In the genomic region with DNA sequence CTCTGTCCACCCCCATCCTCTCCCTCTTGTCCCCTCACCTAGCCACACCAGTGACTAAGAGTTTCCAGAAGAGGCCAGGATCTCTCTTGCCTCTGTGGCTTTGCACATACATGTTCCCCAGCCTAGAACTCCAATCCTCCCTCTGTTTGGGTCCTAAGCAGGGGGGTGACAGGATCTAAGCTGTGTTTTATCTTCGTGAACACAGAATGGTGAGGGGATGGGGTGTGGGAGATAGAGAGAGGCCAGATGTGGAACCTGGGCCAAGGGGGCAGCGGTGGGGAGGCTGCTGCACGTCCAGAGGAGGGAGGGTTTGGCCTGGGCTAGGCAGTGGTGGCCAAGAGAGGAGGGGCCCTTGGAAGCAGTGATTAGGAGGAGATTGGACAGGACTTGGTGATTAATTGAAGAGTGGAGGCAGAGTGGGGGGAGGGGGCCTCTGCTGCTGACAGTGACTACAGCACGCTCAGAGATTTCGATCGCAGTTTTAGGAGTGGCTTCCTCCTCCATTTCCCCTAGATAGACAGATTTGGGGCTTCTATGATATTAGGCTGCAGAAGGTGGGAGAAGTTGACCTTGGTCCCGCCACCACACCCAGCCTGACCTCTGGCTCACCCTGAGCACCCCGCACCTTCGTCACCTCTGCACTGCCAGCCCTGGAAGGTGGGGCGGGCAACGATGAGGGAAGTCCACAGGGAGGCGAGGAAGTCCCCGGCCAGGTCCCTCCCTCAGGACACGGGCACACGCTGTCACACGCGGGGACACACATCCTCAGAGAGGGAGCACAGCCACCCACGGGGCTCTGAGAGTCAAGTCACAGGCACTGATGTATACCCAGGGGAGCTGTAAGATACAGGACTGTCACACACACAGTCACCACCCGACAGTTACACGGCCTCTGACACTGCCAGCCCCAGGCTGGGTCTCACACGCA, we compare ENCODE assay signal across 1 cellular context.
TF ChIP-seq lines count a peak whose summit lies in the region.

No MANE protein-coding gene starts in this region.

TF ChIP-seq in K562, 482 proteins besides CTCF, POLR2A, EP300 and RAD21 (continues in another document):
- TF ChIP-seq KLF16 (IDR thresholded peaks at IDR 0.05) (peak; percentile 19; the same call in 1 of the 2 replicates), ARID1B (IDR thresholded peaks at IDR 0.05) (peak; percentile 81), HMGN3 (IDR thresholded peaks at IDR 0.05; ENCODE audit: borderline replicate concordance, extremely low read depth, insufficient read length, low read depth, low read length) (peak; percentile 45), SIX5 (IDR thresholded peaks at IDR 0.05; ENCODE audit: borderline replicate concordance in 1 of 2, insufficient read depth in 1 of 2, low read depth in 1 of 2, low read length in 2 of 2) (no peak), KDM1A (IDR thresholded peaks at IDR 0.05) (peak; percentile 84 to 88), SMARCA4 (IDR thresholded peaks at IDR 0.05) (peak; percentile 49), HLTF (IDR thresholded peaks at IDR 0.05) (0 out of 2 replicates have a peak, but pooled peaks have one; percentile 11), ZNF197 (CRISPR knock-in tag; IDR thresholded peaks at IDR 0.05; ENCODE audit: low read depth) (0 out of 2 replicates have a peak, but pooled peaks have one; percentile 26), DDX20 (tag; IDR thresholded peaks at IDR 0.05; ENCODE audit: low read depth) (no peak), NUFIP1 (IDR thresholded peaks at IDR 0.05; ENCODE audit: partially characterized antibody) (no peak), SMAD1 (IDR thresholded peaks at IDR 0.05; ENCODE audit: low read depth, low read length, partially characterized antibody) (no peak), SMAD4 (CRISPR knock-in tag; conservative IDR thresholded peaks at IDR 0.05) (0 out of 2 replicates have a peak, but pooled peaks have one; percentile 20), MYNN (IDR thresholded peaks at IDR 0.05) (peak; percentile 10; the same call in 1 of the 2 replicates), MYNN (CRISPR knock-in tag; IDR thresholded peaks at IDR 0.05) (no peak), RBM34 (IDR thresholded peaks at IDR 0.05; ENCODE audit: borderline replicate concordance, insufficient read depth, low read length) (no peak), ZBTB17 (CRISPR knock-in tag; IDR thresholded peaks at IDR 0.05) (peak; percentile 36; the same call in 1 of the 2 replicates), MEIS2 (IDR thresholded peaks at IDR 0.05; ENCODE audit: partially characterized antibody) (peak; percentile 97), CBFB (CRISPR knock-in tag; IDR thresholded peaks at IDR 0.05) (no peak), TAF1 (IDR thresholded peaks at IDR 0.05; ENCODE audit: control insufficient read depth, extremely low read depth, insufficient read depth, low read length, severe bottlenecking) (no peak), RNF2 (IDR thresholded peaks at IDR 0.05) (peak; percentile 79; the same call in 1 of the 2 replicates), CTBP1 (IDR thresholded peaks at IDR 0.05; ENCODE audit: borderline replicate concordance) (peak; percentile 59), MYC (IDR thresholded peaks at IDR 0.05; ENCODE audit: low read depth, low read length) (0 out of 2 replicates have a peak, but pooled peaks have one; percentile 26), MYC (CRISPR knock-in tag; IDR thresholded peaks at IDR 0.05; ENCODE audit: borderline replicate concordance, low read depth) (no peak), ZNF165 (CRISPR knock-in tag; IDR thresholded peaks at IDR 0.05; ENCODE audit: borderline replicate concordance) (no peak), MEF2D (tag; conservative IDR thresholded peaks at IDR 0.05; ENCODE audit: low read depth) (0 out of 2 replicates have a peak, but pooled peaks have one; percentile 29), CREBBP (IDR thresholded peaks at IDR 0.05; ENCODE audit: low read depth, low read length) (no peak), ZNF146 (CRISPR knock-in tag; IDR thresholded peaks at IDR 0.05; ENCODE audit: unreplicated experiment) (no peak), KLF13 (tag; IDR thresholded peaks at IDR 0.05; ENCODE audit: borderline replicate concordance, low read depth) (no peak), ZNF263 (CRISPR knock-in tag; IDR thresholded peaks at IDR 0.05; ENCODE audit: borderline replicate concordance) (peak; percentile 29; the same call in 1 of the 2 replicates), MAZ (CRISPR knock-in tag; conservative IDR thresholded peaks at IDR 0.05 in 1 of 2, IDR thresholded peaks at IDR 0.05 in 1 of 2) (peak in 1 of 2 experiments; percentile 80; a peak in 2 of 4 replicates), CAMTA2 (CRISPR knock-in tag; conservative IDR thresholded peaks at IDR 0.05) (no peak), TCF3 (CRISPR knock-in tag; IDR thresholded peaks at IDR 0.05) (peak; percentile 77), GATA2 (CRISPR knock-in tag; IDR thresholded peaks at IDR 0.05) (peak; percentile 43; the same call in 1 of the 2 replicates), ZNF436 (CRISPR knock-in tag; IDR thresholded peaks at IDR 0.05) (no peak), STAG1 (CRISPR knock-in tag; IDR thresholded peaks at IDR 0.05; ENCODE audit: borderline replicate concordance) (no peak), KLF10 (CRISPR knock-in tag; IDR thresholded peaks at IDR 0.05) (no peak), NR2C2 (CRISPR knock-in tag; IDR thresholded peaks at IDR 0.05) (no peak), NR2C2 (tag; IDR thresholded peaks at IDR 0.05) (peak; percentile 58; the same call in 1 of the 2 replicates), TAL1 (IDR thresholded peaks at IDR 0.05) (peak; percentile 62; the same call in 1 of the 2 replicates)
- TF ChIP-seq, protein P1, sequence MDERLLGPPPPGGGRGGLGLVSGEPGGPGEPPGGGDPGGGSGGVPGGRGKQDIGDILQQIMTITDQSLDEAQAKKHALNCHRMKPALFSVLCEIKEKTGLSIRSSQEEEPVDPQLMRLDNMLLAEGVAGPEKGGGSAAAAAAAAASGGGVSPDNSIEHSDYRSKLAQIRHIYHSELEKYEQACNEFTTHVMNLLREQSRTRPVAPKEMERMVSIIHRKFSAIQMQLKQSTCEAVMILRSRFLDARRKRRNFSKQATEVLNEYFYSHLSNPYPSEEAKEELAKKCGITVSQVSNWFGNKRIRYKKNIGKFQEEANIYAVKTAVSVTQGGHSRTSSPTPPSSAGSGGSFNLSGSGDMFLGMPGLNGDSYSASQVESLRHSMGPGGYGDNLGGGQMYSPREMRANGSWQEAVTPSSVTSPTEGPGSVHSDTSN (CRISPR knock-in tag; IDR thresholded peaks at IDR 0.05; ENCODE audit: low read depth): no peak
- TF ChIP-seq, protein P1 (tag; conservative IDR thresholded peaks at IDR 0.05; ENCODE audit: low read depth): peak; percentile 94
- TF ChIP-seq, protein P2, sequence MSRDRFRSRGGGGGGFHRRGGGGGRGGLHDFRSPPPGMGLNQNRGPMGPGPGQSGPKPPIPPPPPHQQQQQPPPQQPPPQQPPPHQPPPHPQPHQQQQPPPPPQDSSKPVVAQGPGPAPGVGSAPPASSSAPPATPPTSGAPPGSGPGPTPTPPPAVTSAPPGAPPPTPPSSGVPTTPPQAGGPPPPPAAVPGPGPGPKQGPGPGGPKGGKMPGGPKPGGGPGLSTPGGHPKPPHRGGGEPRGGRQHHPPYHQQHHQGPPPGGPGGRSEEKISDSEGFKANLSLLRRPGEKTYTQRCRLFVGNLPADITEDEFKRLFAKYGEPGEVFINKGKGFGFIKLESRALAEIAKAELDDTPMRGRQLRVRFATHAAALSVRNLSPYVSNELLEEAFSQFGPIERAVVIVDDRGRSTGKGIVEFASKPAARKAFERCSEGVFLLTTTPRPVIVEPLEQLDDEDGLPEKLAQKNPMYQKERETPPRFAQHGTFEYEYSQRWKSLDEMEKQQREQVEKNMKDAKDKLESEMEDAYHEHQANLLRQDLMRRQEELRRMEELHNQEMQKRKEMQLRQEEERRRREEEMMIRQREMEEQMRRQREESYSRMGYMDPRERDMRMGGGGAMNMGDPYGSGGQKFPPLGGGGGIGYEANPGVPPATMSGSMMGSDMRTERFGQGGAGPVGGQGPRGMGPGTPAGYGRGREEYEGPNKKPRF (IDR thresholded peaks at IDR 0.05; ENCODE audit: low read depth, low read length): no peak
- TF ChIP-seq, protein P3, sequence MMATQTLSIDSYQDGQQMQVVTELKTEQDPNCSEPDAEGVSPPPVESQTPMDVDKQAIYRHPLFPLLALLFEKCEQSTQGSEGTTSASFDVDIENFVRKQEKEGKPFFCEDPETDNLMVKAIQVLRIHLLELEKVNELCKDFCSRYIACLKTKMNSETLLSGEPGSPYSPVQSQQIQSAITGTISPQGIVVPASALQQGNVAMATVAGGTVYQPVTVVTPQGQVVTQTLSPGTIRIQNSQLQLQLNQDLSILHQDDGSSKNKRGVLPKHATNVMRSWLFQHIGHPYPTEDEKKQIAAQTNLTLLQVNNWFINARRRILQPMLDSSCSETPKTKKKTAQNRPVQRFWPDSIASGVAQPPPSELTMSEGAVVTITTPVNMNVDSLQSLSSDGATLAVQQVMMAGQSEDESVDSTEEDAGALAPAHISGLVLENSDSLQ (IDR thresholded peaks at IDR 0.05): peak; percentile 88
- TF ChIP-seq, protein P4, sequence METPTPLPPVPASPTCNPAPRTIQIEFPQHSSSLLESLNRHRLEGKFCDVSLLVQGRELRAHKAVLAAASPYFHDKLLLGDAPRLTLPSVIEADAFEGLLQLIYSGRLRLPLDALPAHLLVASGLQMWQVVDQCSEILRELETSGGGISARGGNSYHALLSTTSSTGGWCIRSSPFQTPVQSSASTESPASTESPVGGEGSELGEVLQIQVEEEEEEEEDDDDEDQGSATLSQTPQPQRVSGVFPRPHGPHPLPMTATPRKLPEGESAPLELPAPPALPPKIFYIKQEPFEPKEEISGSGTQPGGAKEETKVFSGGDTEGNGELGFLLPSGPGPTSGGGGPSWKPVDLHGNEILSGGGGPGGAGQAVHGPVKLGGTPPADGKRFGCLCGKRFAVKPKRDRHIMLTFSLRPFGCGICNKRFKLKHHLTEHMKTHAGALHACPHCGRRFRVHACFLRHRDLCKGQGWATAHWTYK (CRISPR knock-in tag; IDR thresholded peaks at IDR 0.05): no peak
- TF ChIP-seq, protein P5, sequence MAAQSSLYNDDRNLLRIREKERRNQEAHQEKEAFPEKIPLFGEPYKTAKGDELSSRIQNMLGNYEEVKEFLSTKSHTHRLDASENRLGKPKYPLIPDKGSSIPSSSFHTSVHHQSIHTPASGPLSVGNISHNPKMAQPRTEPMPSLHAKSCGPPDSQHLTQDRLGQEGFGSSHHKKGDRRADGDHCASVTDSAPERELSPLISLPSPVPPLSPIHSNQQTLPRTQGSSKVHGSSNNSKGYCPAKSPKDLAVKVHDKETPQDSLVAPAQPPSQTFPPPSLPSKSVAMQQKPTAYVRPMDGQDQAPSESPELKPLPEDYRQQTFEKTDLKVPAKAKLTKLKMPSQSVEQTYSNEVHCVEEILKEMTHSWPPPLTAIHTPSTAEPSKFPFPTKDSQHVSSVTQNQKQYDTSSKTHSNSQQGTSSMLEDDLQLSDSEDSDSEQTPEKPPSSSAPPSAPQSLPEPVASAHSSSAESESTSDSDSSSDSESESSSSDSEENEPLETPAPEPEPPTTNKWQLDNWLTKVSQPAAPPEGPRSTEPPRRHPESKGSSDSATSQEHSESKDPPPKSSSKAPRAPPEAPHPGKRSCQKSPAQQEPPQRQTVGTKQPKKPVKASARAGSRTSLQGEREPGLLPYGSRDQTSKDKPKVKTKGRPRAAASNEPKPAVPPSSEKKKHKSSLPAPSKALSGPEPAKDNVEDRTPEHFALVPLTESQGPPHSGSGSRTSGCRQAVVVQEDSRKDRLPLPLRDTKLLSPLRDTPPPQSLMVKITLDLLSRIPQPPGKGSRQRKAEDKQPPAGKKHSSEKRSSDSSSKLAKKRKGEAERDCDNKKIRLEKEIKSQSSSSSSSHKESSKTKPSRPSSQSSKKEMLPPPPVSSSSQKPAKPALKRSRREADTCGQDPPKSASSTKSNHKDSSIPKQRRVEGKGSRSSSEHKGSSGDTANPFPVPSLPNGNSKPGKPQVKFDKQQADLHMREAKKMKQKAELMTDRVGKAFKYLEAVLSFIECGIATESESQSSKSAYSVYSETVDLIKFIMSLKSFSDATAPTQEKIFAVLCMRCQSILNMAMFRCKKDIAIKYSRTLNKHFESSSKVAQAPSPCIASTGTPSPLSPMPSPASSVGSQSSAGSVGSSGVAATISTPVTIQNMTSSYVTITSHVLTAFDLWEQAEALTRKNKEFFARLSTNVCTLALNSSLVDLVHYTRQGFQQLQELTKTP (IDR thresholded peaks at IDR 0.05; ENCODE audit: low read depth in 1 of 2, partially characterized antibody in 2 of 2): peak in 1 of 2 experiments; percentile 68
- TF ChIP-seq, protein P6, sequence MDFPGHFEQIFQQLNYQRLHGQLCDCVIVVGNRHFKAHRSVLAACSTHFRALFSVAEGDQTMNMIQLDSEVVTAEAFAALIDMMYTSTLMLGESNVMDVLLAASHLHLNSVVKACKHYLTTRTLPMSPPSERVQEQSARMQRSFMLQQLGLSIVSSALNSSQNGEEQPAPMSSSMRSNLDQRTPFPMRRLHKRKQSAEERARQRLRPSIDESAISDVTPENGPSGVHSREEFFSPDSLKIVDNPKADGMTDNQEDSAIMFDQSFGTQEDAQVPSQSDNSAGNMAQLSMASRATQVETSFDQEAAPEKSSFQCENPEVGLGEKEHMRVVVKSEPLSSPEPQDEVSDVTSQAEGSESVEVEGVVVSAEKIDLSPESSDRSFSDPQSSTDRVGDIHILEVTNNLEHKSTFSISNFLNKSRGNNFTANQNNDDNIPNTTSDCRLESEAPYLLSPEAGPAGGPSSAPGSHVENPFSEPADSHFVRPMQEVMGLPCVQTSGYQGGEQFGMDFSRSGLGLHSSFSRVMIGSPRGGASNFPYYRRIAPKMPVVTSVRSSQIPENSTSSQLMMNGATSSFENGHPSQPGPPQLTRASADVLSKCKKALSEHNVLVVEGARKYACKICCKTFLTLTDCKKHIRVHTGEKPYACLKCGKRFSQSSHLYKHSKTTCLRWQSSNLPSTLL (IDR thresholded peaks at IDR 0.05): no peak
- TF ChIP-seq, protein P7, sequence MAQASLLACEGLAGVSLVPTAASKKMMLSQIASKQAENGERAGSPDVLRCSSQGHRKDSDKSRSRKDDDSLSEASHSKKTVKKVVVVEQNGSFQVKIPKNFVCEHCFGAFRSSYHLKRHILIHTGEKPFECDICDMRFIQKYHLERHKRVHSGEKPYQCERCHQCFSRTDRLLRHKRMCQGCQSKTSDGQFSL (CRISPR knock-in tag; IDR thresholded peaks at IDR 0.05): peak; percentile 44; the same call in 1 of the 2 replicates
- TF ChIP-seq, protein P7 (tag; IDR thresholded peaks at IDR 0.05): no peak; a peak in 1 of 4 replicates
- TF ChIP-seq, protein P8, sequence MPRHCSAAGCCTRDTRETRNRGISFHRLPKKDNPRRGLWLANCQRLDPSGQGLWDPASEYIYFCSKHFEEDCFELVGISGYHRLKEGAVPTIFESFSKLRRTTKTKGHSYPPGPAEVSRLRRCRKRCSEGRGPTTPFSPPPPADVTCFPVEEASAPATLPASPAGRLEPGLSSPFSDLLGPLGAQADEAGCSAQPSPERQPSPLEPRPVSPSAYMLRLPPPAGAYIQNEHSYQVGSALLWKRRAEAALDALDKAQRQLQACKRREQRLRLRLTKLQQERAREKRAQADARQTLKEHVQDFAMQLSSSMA (CRISPR knock-in tag; IDR thresholded peaks at IDR 0.05): no peak
